ENCODE assay signal across 9 cellular contexts in the genomic region with DNA sequence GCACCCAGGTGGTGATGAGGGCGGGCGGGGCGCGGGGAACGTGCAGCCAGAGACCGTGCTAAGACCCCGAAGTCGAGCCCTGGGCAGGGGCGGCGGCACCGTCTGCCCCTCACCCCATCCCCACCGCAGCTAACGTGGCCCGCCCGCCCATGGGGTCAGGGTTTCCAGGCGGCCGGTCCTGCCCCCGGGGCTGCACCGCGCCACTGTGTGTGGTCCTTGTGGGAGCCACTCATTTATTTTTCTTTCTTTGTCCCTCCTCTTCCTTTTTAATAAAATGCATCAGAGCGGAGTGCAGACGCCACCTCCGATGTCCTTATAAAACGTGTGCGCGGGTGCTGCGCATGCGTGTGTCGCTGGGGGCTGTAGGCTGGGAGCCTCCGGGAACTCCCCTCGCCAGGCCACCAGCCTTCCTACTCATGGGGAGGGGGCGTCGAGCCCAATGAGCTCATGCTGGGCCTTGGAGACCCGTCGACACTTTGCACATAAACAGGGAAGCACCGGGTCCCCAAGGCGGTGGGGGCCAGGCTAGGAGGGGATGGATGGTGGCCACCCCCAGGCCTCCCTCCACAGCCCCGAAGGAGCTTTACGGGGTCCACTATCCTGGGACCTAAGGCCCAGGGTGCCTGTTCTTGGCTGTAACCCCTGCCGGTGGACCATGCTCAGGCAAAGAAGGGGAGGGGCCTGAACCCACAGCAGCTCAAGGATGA. TPM values are rescaled to one million over a fixed set of nuclear protein-coding genes. Genes with fewer than 3 reads are reported as not detected.
A peak's percentile ranks its signal among the peaks of the same experiment; 100 is the strongest.
DNase-seq lines count a peak whose midpoint lies in the region; ATAC-seq, FAIRE-seq and TF ChIP-seq lines count a peak whose summit lies in the region.
"Had no signal": no experiment of that assay in that cellular context is flagged by ENCODE, and none has a peak within 500 bp of the region (broad histone marks: within the 10 kb centered on the region; RNA-seq: fewer than 3 reads in every experiment).

No MANE protein-coding gene starts in this region.

- CTCF ChIA-PET in IMR-90 (lab: Yijun Ruan, JAX): no interaction called here
- CTCF ChIA-PET in HEK293T (lab: Yijun Ruan, JAX): no interaction called here

- peaks cover 18 to 21% of the 10 kb centered on the region in 2 donors for H3K4me1 Mint-ChIP-seq in immature natural killer cell

- no peaks in the 10 kb centered on the region for H3K36me3 ChIP-seq in IMR-90 (ENCODE audit: control insufficient read depth, insufficient read depth, low read length)
- H3K36me3 ChIP-seq in ascending aorta: no peaks in the 10 kb centered on the region

- no peak overlapping the region for H2BK120ac ChIP-seq in IMR-90 (ENCODE audit: low read depth, low read length)

- no peaks in the 10 kb centered on the region for H3K9me1 ChIP-seq in IMR-90 (ENCODE audit: insufficient read depth, low read length)

- POLR2A ChIA-PET in IMR-90 (lab: Charles Lee; ENCODE audit: unreplicated experiment) (interaction anchor here (0.5 kb wide), 1 partner anchor 178 kb away, joined by 3 read pairs; no protein-coding TSS in a partner anchor), HEK293T (lab: Yijun Ruan, JAX) (no interaction called here)

- H3K23ac ChIP-seq in IMR-90 (ENCODE audit: low read depth, low read length): no peak overlapping the region

- intact Hi-C loops in IMR-90 (cut with micrococcal nuclease) (no loop called here), ascending aorta (cut with DNase I) (no loop called here)

- H3K9me3 ChIP-seq in IMR-90 (ENCODE audit: control insufficient read depth, insufficient read depth, low read length) (no peaks in the 10 kb centered on the region), ascending aorta (no peaks in the 10 kb centered on the region)

- dilution Hi-C loops in IMR-90 (cut with HindIII; ENCODE audit: low sequenced_read_pairs, unreplicated experiment): no loop called here

- no peak overlapping the region for H4K5ac ChIP-seq in IMR-90 (ENCODE audit: low read depth, low read length)

- no peak overlapping the region for H2AK5ac ChIP-seq in IMR-90 (ENCODE audit: low read depth, low read length)

- no peak for DNase-seq in IMR-90
- DNase-seq in ascending aorta (ENCODE audit: low spot score in 2 of 2): peak in 1 of 2 donors; percentile 70
- peak in 2 of 3 donors; percentile 26 to 30 for DNase-seq in immature natural killer cell
- DNase-seq in stimulated activated CD4-positive, alpha-beta T cell treated with anti-CD3 and anti-CD28 coated beads, Interleukin-2, amount 100 ng/mL, for 24 hours: peak; percentile 20 to 48
- no peak for DNase-seq in HEK293T (ENCODE audit: extremely low spot score)
- DNase-seq in cerebellar nuclear complex (lab: John Stamatoyannopoulos, UW): no peak
- DNase-seq in HTR-8/SVneo (ENCODE audit: insufficient read length, low spot score): no peak
- DNase-seq: NCI-H2107 had no signal

- no peak overlapping the region for H3K9ac ChIP-seq in IMR-90 (ENCODE audit: low read depth, low read length)

- H3K4me3 ChIP-seq in IMR-90 (ENCODE audit: insufficient read depth, low read depth, low read length): no peak overlapping the region
- peak overlapping the region; percentile 39 to 60 for H3K4me3 ChIP-seq in ascending aorta

- in situ Hi-C loops in IMR-90 (cut with MboI; ENCODE audit: low sequenced_read_pairs): no loop called here

- H3K27ac Mint-ChIP-seq in immature natural killer cell: peak overlapping the region in 2 of 6 donors; percentile 26 to 55

- H4K8ac ChIP-seq in IMR-90 (ENCODE audit: low read depth in 2 of 2, low read length in 2 of 2): no peak overlapping the region

- no peaks in the 10 kb centered on the region for H3K36me3 Mint-ChIP-seq in immature natural killer cell

- H2BK15ac ChIP-seq in IMR-90 (ENCODE audit: low read depth, low read length): no peak overlapping the region

- ATAC-seq in IMR-90 (ENCODE audit: low read depth) (peak; percentile 10; the same call in 1 of the 2 replicates), GM19463 (IDR thresholded peaks at IDR 0.05; ENCODE audit: unreplicated experiment) (no peak)

- peak overlapping the region; percentile 18 for H2AFZ ChIP-seq in IMR-90 (replicated peaks; ENCODE audit: low read length, poor library complexity)

- H3K9me3 Mint-ChIP-seq in immature natural killer cell: no peaks in the 10 kb centered on the region

- H3K27me3 Mint-ChIP-seq in immature natural killer cell (ENCODE audit: low read depth in 3 of 3): peaks cover 0 to 1% (median 0%) of the 10 kb centered on the region in 3 donors

- no peak overlapping the region for H2BK20ac ChIP-seq in IMR-90 (ENCODE audit: low read depth, low read length)

- no peak for TF ChIP-seq CTCF in IMR-90 (conservative IDR thresholded peaks at IDR 0.05; ENCODE audit: low read depth, low read length)
- TF ChIP-seq CTCF in ascending aorta (IDR thresholded peaks at IDR 0.05): no peak

- H2BK5ac ChIP-seq in IMR-90 (ENCODE audit: low read depth, low read length, poor library complexity, severe bottlenecking): no peak overlapping the region

- H3K56ac ChIP-seq in IMR-90 (ENCODE audit: extremely low read depth, insufficient read depth, low read length): no peak overlapping the region

- no peak overlapping the region for H3K4me2 ChIP-seq in IMR-90 (ENCODE audit: low read depth, low read length)

- TF ChIP-seq POLR2A in IMR-90 (IDR thresholded peaks at IDR 0.05; ENCODE audit: low read depth, low read length): no peak

- peaks cover 2% of the 10 kb centered on the region; the same call in 1 of the 2 replicates for H3K27me3 ChIP-seq in IMR-90 (ENCODE audit: control insufficient read depth, insufficient read depth, low read length)
- H3K27me3 ChIP-seq in ascending aorta: peaks cover 3% of the 10 kb centered on the region

- WGBS in IMR-90 (ENCODE audit: extremely low coverage in 2 of 2, insufficient read length in 1 of 2), 2 experiments: no CpG with 5 or more reads among the region's 40 CpGs

- no peaks in the 10 kb centered on the region; the same call in 1 of the 2 replicates for H3K4me1 ChIP-seq in IMR-90 (ENCODE audit: control insufficient read depth, insufficient read depth, low read length)
- H3K4me1 ChIP-seq in ascending aorta: peaks cover 7 to 12% of the 10 kb centered on the region in 2 donors

- peak overlapping the region; percentile 24 for H2AK9ac ChIP-seq in IMR-90 (replicated peaks; ENCODE audit: low read depth, low read length, poor library complexity)

- H3K4me3 Mint-ChIP-seq in immature natural killer cell: peak overlapping the region in 4 of 5 donors; percentile 64 to 82 (median 74)

- no peaks in the 10 kb centered on the region for H3K79me1 ChIP-seq in IMR-90 (ENCODE audit: low read depth in 1 of 2, low read length in 2 of 2)

- no peaks in the 10 kb centered on the region for H4K20me1 ChIP-seq in IMR-90 (ENCODE audit: insufficient read depth, low read length)

- H3K4ac ChIP-seq in IMR-90 (ENCODE audit: low read depth, low read length): no peak overlapping the region

- no peak overlapping the region for H4K91ac ChIP-seq in IMR-90 (ENCODE audit: insufficient read depth, low read depth, low read length)

- FAIRE-seq in HTR-8/SVneo (lab: Jason Lieb, UNC): no peak

- no peak overlapping the region for H3K27ac ChIP-seq in IMR-90 (ENCODE audit: insufficient read depth, low read length)
- peak overlapping the region; percentile 57 to 67 for H3K27ac ChIP-seq in ascending aorta

- BruUV-seq in IMR-90 (replicated peaks; lab: Mats Ljungman, UMichigan): no TSS peak

- no peak overlapping the region for H3K14ac ChIP-seq in IMR-90 (replicated peaks; ENCODE audit: low read depth, low read length)

- no peak for TF ChIP-seq RAD21 in IMR-90 (IDR thresholded peaks at IDR 0.05; ENCODE audit: low read length)

- no peak overlapping the region for H3K18ac ChIP-seq in IMR-90 (ENCODE audit: low read depth, low read length)

TF ChIP-seq in IMR-90, 13 proteins besides CTCF, POLR2A, EP300 and RAD21:
- TF ChIP-seq CHD1 (IDR thresholded peaks at IDR 0.05; ENCODE audit: low read depth, low read length): no peak
TF ChIP-seq in IMR-90: peak in this region for 0.

TF ChIP-seq in HEK293T, 16 proteins besides CTCF, POLR2A, EP300 and RAD21:
- no peak for TF ChIP-seq TARDBP (IDR thresholded peaks at IDR 0.05)
- no peak for TF ChIP-seq BHLHE40 (IDR thresholded peaks at IDR 0.05; ENCODE audit: borderline replicate concordance)
- no peak for TF ChIP-seq CTBP1 (IDR thresholded peaks at IDR 0.05; ENCODE audit: borderline replicate concordance)
- TF ChIP-seq FOXK2 (IDR thresholded peaks at IDR 0.05): no peak
- TF ChIP-seq ELF4 (IDR thresholded peaks at IDR 0.05): no peak
- no peak for TF ChIP-seq NFRKB (IDR thresholded peaks at IDR 0.05)
- no peak for TF ChIP-seq FOXA1 (IDR thresholded peaks at IDR 0.05)
- TF ChIP-seq FOXM1 (IDR thresholded peaks at IDR 0.05; ENCODE audit: borderline replicate concordance): no peak
- TF ChIP-seq LEF1 (IDR thresholded peaks at IDR 0.05; ENCODE audit: borderline replicate concordance): no peak
- TF ChIP-seq HDGF (IDR thresholded peaks at IDR 0.05; ENCODE audit: borderline replicate concordance): no peak
- TF ChIP-seq SP1 (IDR thresholded peaks at IDR 0.05): no peak
- TF ChIP-seq ARNT (IDR thresholded peaks at IDR 0.05): no peak
- TF ChIP-seq, protein P1, sequence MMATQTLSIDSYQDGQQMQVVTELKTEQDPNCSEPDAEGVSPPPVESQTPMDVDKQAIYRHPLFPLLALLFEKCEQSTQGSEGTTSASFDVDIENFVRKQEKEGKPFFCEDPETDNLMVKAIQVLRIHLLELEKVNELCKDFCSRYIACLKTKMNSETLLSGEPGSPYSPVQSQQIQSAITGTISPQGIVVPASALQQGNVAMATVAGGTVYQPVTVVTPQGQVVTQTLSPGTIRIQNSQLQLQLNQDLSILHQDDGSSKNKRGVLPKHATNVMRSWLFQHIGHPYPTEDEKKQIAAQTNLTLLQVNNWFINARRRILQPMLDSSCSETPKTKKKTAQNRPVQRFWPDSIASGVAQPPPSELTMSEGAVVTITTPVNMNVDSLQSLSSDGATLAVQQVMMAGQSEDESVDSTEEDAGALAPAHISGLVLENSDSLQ (IDR thresholded peaks at IDR 0.05): no peak
- TF ChIP-seq L3MBTL2 (conservative IDR thresholded peaks at IDR 0.05): no peak
- TF ChIP-seq ZNF384 (IDR thresholded peaks at IDR 0.05): no peak
- no peak for TF ChIP-seq SUZ12 (IDR thresholded peaks at IDR 0.05)

RNA-seq across cellular contexts. Expression of a gene that starts 59.9 kb away (rescaled TPM):
- total RNA-seq in IMR-90 (2012; rRNA removed): 0.18 and 0.28 TPM in 2 replicates
- 0.36 and 0.42 TPM in 2 replicates for polyA plus RNA-seq in IMR-90 (2012; rRNA removed)
- 0.24 and 0.63 TPM in 2 replicates for polyA plus RNA-seq in IMR-90 (2012; cell fraction: cytosol; rRNA removed)
- 0.81 and 1.1 TPM in 2 replicates for polyA plus RNA-seq in IMR-90 (2012; cell fraction: nucleus; rRNA removed; ENCODE audit: low replicate concordance)
- 0.96 TPM for total RNA-seq in ascending aorta
- polyA plus RNA-seq in immature natural killer cell: not detected

Comparison
In these comparisons a context has a peak if more than half of its experiments do, and no peak if none do; other contexts are left out.
1. DNase-seq: peak in immature natural killer cell (2 of 3) and stimulated activated CD4-positive, alpha-beta T cell treated with anti-CD3 and anti-CD28 coated beads, Interleukin-2, amount 100 ng/mL, for 24 hours (2 of 2); none in IMR-90 (single experiment), HEK293T (single experiment), cerebellar nuclear complex (0 of 2) and HTR-8/SVneo (single experiment).